Comparison of ENCODE assay signal across 14 cellular contexts in the genomic region with DNA sequence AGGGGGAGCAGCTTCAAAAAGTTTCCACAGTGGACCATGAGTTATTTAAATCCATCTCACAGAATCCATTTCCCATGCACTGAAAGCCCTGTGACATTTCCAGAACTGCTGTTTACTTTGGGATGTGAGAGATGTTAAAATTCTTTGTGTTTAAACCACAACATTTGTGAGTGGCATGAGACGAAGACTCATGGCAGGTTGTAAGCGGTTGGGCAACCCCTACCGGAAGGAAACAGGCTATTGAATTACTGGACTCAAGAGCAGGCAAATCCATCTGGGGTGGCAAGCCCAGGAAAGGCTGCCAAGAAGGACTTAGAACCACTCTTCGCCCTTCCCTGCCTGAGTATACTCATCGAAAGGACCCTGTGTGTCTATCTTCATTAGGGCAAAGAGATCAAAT. TPM values are rescaled to one million over a fixed set of nuclear protein-coding genes. Genes with fewer than 3 reads are reported as not detected.
DNase-seq lines count a peak whose midpoint lies in the region; ATAC-seq and TF ChIP-seq lines count a peak whose summit lies in the region.
"Had no signal": no experiment of that assay in that cellular context is flagged by ENCODE, and none has a peak within 500 bp of the region (broad histone marks: within the 10 kb centered on the region; RNA-seq: fewer than 3 reads in every experiment).

No MANE protein-coding gene starts in this region.

- TF ChIP-seq EP300 in upper lobe of left lung (IDR thresholded peaks at IDR 0.05) (peak in 2 of 4 donors; percentile 67 to 90), suprapubic skin (IDR thresholded peaks at IDR 0.05) (no peak)

- DNase-seq in NOMO-1 (lab: John Stamatoyannopoulos, UW; ENCODE audit: unreplicated experiment in 2 of 2) (peak; percentile 43 to 63), NOMO-1 treated with dmso at 0.1 percent for 144 hours (lab: John Stamatoyannopoulos, UW; ENCODE audit: unreplicated experiment) (no peak), NCI-H748 treated with DMSO at 0.1 percent for 48 hours (lab: John Stamatoyannopoulos, UW) (peak; percentile 23), epithelial cell of esophagus (ENCODE audit: low read depth) (peak; percentile 95), upper lobe of left lung (peak in 1 of 2 donors; percentile 84), NCI-H774 (lab: John Stamatoyannopoulos, UW) (no peak), suprapubic skin (ENCODE audit: low spot score in 2 of 2) (no peak)
- no peak for DNase-seq in activated T-cell treated with anti-CD3 and anti-CD28 coated beads, Interleukin-2, amount 50 U/mL, for 48 hours
- DNase-seq: ACHN; activated CD4-positive, CD25-positive, alpha-beta regulatory T cell; GOT3 had no signal

- WGBS in upper lobe of left lung, 2 donors = 12 to 14% methylated on average over 5 of the region's 5 CpGs
- 58% methylated on average over 5 of the region's 5 CpGs for WGBS in suprapubic skin

- H3K36me3 ChIP-seq in upper lobe of left lung (no peaks in the 10 kb centered on the region), suprapubic skin (no peaks in the 10 kb centered on the region)
- H3K36me3 ChIP-seq: cardiac muscle cell had no signal

- H3K27me3 ChIP-seq in upper lobe of left lung (no peaks in the 10 kb centered on the region), suprapubic skin (peaks cover 4% of the 10 kb centered on the region)
- H3K27me3 ChIP-seq: cardiac muscle cell had no signal

- TF ChIP-seq POLR2A in upper lobe of left lung (IDR thresholded peaks at IDR 0.05) = no peak
- no peak for TF ChIP-seq POLR2A in suprapubic skin (IDR thresholded peaks at IDR 0.05)

- H3K27ac ChIP-seq in upper lobe of left lung (no peak overlapping the region), suprapubic skin (no peak overlapping the region)
- H3K27ac ChIP-seq: cardiac muscle cell had no signal

- no peaks in the 10 kb centered on the region for H3K9me3 ChIP-seq in upper lobe of left lung
- H3K9me3 ChIP-seq in suprapubic skin = no peaks in the 10 kb centered on the region

- H3K4me1 ChIP-seq in upper lobe of left lung = peaks cover 4 to 10% (median 6%) of the 10 kb centered on the region in 4 donors
- no peaks in the 10 kb centered on the region for H3K4me1 ChIP-seq in suprapubic skin

- peak; percentile 50 to 78 for ATAC-seq in upper lobe of left lung (ENCODE audit: low FRiP score in 2 of 2)
- ATAC-seq: left lobe of liver had no signal

- H3K4me3 ChIP-seq in epithelial cell of esophagus (ENCODE audit: low read length) = no peak overlapping the region
- H3K4me3 ChIP-seq in upper lobe of left lung = no peak overlapping the region
- H3K4me3 ChIP-seq in suprapubic skin = no peak overlapping the region
- H3K4me3 ChIP-seq: cardiac muscle cell had no signal

- TF ChIP-seq CTCF in epithelial cell of esophagus (IDR thresholded peaks at IDR 0.05; ENCODE audit: insufficient read depth, low read depth, low read length, missing control alignments) (peak; percentile 11), upper lobe of left lung (IDR thresholded peaks at IDR 0.05) (no peak), suprapubic skin (IDR thresholded peaks at IDR 0.05) (no peak)

RNA-seq across cellular contexts. Expression of a gene that starts 22.3 kb away (rescaled TPM):
- total RNA-seq in upper lobe of left lung = 1 to 10 TPM in 4 of 6 donors, not detected in 2; 1.6 to 4.5 (median 2.4) TPM
- total RNA-seq in suprapubic skin = 10 to 100 TPM; 14.3 to 38.7 (median 22.0) TPM
- total RNA-seq: ureter had no signal

Comparison
In these comparisons a context has a peak if more than half of its experiments do, and no peak if none do; other contexts are left out.
1. DNase-seq: peak in NOMO-1 (2 of 2), NCI-H748 treated with DMSO at 0.1 percent for 48 hours (single experiment) and epithelial cell of esophagus (single experiment); none in NOMO-1 treated with dmso at 0.1 percent for 144 hours (single experiment), activated T-cell treated with anti-CD3 and anti-CD28 coated beads, Interleukin-2, amount 50 U/mL, for 48 hours (0 of 2), NCI-H774 (single experiment) and suprapubic skin (0 of 2).